In the genomic region with DNA sequence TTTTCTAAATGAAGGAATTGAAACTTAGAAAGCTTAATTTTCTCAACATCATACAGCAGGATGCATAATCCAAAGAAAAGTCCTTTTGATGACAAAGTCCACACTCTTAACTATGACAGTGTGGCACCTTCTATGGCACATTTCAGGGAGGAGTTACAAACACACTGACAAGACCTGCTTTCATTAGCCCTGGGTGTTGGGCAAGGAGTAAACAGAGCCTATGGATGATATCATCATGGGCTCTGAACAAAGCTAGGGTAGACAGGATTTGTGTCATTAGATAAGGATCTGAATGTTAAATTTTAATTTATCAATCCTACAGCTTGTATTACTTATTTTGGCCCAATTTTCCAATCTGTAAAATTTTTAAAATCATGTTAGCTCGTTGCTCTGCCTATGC, we compare ENCODE assay signal across 27 cellular contexts.
A peak's percentile ranks its signal among the peaks of the same experiment; 100 is the strongest.
DNase-seq lines count a peak whose midpoint lies in the region; ATAC-seq and TF ChIP-seq lines count a peak whose summit lies in the region.
"Had no signal": no experiment of that assay in that cellular context is flagged by ENCODE, and none has a peak within 500 bp of the region (broad histone marks: within the 10 kb centered on the region; RNA-seq: fewer than 3 reads in every experiment).

No MANE protein-coding gene starts in this region.

- H3K4me2 ChIP-seq in SK-N-SH: no peak overlapping the region

- 0 out of 4 replicates have a peak, but pooled peaks cover 0 to 4% of the 10 kb centered on the region in 2 experiments for H3K4me1 ChIP-seq in SK-N-SH (ENCODE audit: control insufficient read depth in 1 of 2, insufficient read depth in 2 of 2, low read depth in 1 of 2, low read length in 1 of 2)
- H3K4me1 ChIP-seq: spleen, suprapubic skin had no signal

- H4K20me1 ChIP-seq in SK-N-SH (ENCODE audit: insufficient read depth): no peaks in the 10 kb centered on the region

- no peaks in the 10 kb centered on the region for H3K9me2 ChIP-seq in SK-N-SH

- no peaks in the 10 kb centered on the region for H3K36me3 ChIP-seq in SK-N-SH (replicated peaks in 1 of 2; ENCODE audit: control insufficient read depth in 1 of 2, insufficient read depth in 2 of 2, low read length in 1 of 2)
- H3K36me3 ChIP-seq: cardiac muscle cell, spleen, suprapubic skin had no signal

- POLR2A ChIA-PET in SK-N-SH (lab: Yijun Ruan, JAX): no interaction called here

- 28% methylated on average over 1 of the region's 1 CpG for WGBS in SK-N-SH (ENCODE audit: low lambda C conversion rate)

- TF ChIP-seq RAD21 in SK-N-SH (IDR thresholded peaks at IDR 0.05; ENCODE audit: low read length): no peak

- CTCF ChIA-PET in SK-N-SH (lab: Yijun Ruan, JAX): interaction anchor here (1.0 kb wide), 1 partner anchor 322 kb away, joined by 3 read pairs; no protein-coding TSS in a partner anchor

- H3K27me3 ChIP-seq in SK-N-SH (ENCODE audit: insufficient read depth): no peaks in the 10 kb centered on the region
- H3K27me3 ChIP-seq: cardiac muscle cell, spleen, suprapubic skin had no signal

- no peaks in the 10 kb centered on the region for H3K79me2 ChIP-seq in SK-N-SH (ENCODE audit: insufficient read depth)

- peak overlapping the region; percentile 88; the same call in 1 of the 2 replicates for H2AFZ ChIP-seq in SK-N-SH (ENCODE audit: low read depth)

- peak overlapping the region in 1 of 2 experiments; percentile 45; a peak in 1 of 4 replicates for H3K27ac ChIP-seq in SK-N-SH (ENCODE audit: low read depth in 2 of 2, low read length in 1 of 2)
- H3K27ac ChIP-seq in epithelial cell of prostate: peak overlapping the region; percentile 70
- H3K27ac ChIP-seq: cardiac muscle cell, coronary artery, spleen, suprapubic skin had no signal

- peak overlapping the region; percentile 17; the same call in 1 of the 2 replicates for H3K9ac ChIP-seq in SK-N-SH

- no peak for TF ChIP-seq EP300 in SK-N-SH (IDR thresholded peaks at IDR 0.05; ENCODE audit: borderline replicate concordance in 1 of 2, low read depth in 1 of 2, low read length in 1 of 2)

- no peaks in the 10 kb centered on the region for H3K9me3 ChIP-seq in SK-N-SH
- H3K9me3 ChIP-seq: spleen, suprapubic skin had no signal

- ATAC-seq in SK-N-SH treated with all-trans-retinoic acid at 6 μM for 48 hours: no peak
- ATAC-seq in GM18520 (IDR thresholded peaks at IDR 0.05; ENCODE audit: unreplicated experiment): no peak
- ATAC-seq: K562; stimulated activated memory B cell treated with anti-CD40 and anti-IgM and Interleukin-4, amounts not matched to agents 10 μg/mL and 1 μg/mL and 100 μg/mL, for 72 hours had no signal

- no peak for TF ChIP-seq POLR2A in NB4 (IDR thresholded peaks at IDR 0.05; ENCODE audit: extremely low read depth, insufficient read length)

- DNase-seq in SK-N-SH (no peak), NB4 (ENCODE audit: low read depth) (peak; percentile 17), epithelial cell of prostate (ENCODE audit: low read depth, low spot score) (peak; percentile 63), renal cortical epithelial cell (ENCODE audit: low read depth) (peak; percentile 3), T1000 (lab: John Stamatoyannopoulos, UW) (no peak), NCI-H345 treated with DMSO at 0.1 percent for 48 hours (lab: John Stamatoyannopoulos, UW; ENCODE audit: unreplicated experiment) (no peak)
- DNase-seq: 8988T; activated CD4-positive, alpha-beta T cell treated with anti-CD3 and anti-CD28 coated beads for 4 hours; activated T-cell treated with anti-CD3 and anti-CD28 coated beads, Interleukin-2, amount 50 U/mL, for 24 hours; DND-41; endodermal cell; mesendoderm; naive B cell; NCI-H1048; NCI-H187; NCI-H526 treated with DMSO at 0.1 percent for 48 hours; occipital lobe; retina; spleen; stimulated activated CD4-positive, alpha-beta T cell treated with anti-CD3 and anti-CD28 coated beads, Interleukin-4, amount 100 ng/mL, for 1 hour had no signal

- no peaks in the 10 kb centered on the region for H3F3A ChIP-seq in SK-N-SH (replicated peaks; ENCODE audit: insufficient read depth)

- H3K4me3 ChIP-seq in SK-N-SH (ENCODE audit: low read depth in 2 of 2, low read length in 1 of 2) (no peak overlapping the region), NB4 (ENCODE audit: low read depth, low read length) (no peak overlapping the region)
- H3K4me3 ChIP-seq: cardiac muscle cell, coronary artery, K562, spleen, suprapubic skin had no signal

- no peak for TF ChIP-seq CTCF in SK-N-SH (IDR thresholded peaks at IDR 0.05)
- no peak for TF ChIP-seq CTCF in NB4 (IDR thresholded peaks at IDR 0.05; ENCODE audit: low read depth, low read length)

TF ChIP-seq in SK-N-SH, 30 proteins besides CTCF, POLR2A, EP300 and RAD21:
- no peak for TF ChIP-seq NFIC (IDR thresholded peaks at IDR 0.05; ENCODE audit: borderline replicate concordance)
- no peak for TF ChIP-seq RFX5 (IDR thresholded peaks at IDR 0.05; ENCODE audit: low read length)
- TF ChIP-seq, protein P1, sequence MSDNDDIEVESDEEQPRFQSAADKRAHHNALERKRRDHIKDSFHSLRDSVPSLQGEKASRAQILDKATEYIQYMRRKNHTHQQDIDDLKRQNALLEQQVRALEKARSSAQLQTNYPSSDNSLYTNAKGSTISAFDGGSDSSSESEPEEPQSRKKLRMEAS (IDR thresholded peaks at IDR 0.05; ENCODE audit: low read depth): no peak
- TF ChIP-seq SMC3 (IDR thresholded peaks at IDR 0.05; ENCODE audit: low read depth, low read length): no peak
- no peak for TF ChIP-seq JUND (IDR thresholded peaks at IDR 0.05)
- TF ChIP-seq NRF1 (IDR thresholded peaks at IDR 0.05; ENCODE audit: low read depth, low read length): no peak
- TF ChIP-seq, protein P2, sequence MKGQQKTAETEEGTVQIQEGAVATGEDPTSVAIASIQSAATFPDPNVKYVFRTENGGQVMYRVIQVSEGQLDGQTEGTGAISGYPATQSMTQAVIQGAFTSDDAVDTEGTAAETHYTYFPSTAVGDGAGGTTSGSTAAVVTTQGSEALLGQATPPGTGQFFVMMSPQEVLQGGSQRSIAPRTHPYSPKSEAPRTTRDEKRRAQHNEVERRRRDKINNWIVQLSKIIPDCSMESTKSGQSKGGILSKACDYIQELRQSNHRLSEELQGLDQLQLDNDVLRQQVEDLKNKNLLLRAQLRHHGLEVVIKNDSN (IDR thresholded peaks at IDR 0.05; ENCODE audit: borderline replicate concordance, low read depth): no peak
- TF ChIP-seq FOSL2 (IDR thresholded peaks at IDR 0.05; ENCODE audit: borderline replicate concordance, low read depth): no peak
- TF ChIP-seq MEF2A (IDR thresholded peaks at IDR 0.05; ENCODE audit: borderline replicate concordance, low read depth): no peak
- no peak for TF ChIP-seq TEAD4 (IDR thresholded peaks at IDR 0.05; ENCODE audit: borderline replicate concordance, insufficient read depth)
- TF ChIP-seq SIN3A (IDR thresholded peaks at IDR 0.05; ENCODE audit: borderline replicate concordance, low read depth, low read length): no peak
- TF ChIP-seq MXI1 (IDR thresholded peaks at IDR 0.05; ENCODE audit: low read depth, low read length): no peak

TF ChIP-seq in SK-N-SH treated with all-trans-retinoic acid at 6 μM for 48 hours, 23 proteins besides CTCF, POLR2A, EP300 and RAD21:
- no peak for TF ChIP-seq ZNF70 (CRISPR knock-in tag; IDR thresholded peaks at IDR 0.05)
- no peak for TF ChIP-seq TOX (CRISPR knock-in tag; IDR thresholded peaks at IDR 0.05; ENCODE audit: borderline replicate concordance)
- TF ChIP-seq, protein P3, sequence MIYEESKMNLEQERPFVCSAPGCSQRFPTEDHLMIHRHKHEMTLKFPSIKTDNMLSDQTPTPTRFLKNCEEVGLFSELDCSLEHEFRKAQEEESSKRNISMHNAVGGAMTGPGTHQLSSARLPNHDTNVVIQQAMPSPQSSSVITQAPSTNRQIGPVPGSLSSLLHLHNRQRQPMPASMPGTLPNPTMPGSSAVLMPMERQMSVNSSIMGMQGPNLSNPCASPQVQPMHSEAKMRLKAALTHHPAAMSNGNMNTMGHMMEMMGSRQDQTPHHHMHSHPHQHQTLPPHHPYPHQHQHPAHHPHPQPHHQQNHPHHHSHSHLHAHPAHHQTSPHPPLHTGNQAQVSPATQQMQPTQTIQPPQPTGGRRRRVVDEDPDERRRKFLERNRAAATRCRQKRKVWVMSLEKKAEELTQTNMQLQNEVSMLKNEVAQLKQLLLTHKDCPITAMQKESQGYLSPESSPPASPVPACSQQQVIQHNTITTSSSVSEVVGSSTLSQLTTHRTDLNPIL (CRISPR knock-in tag; IDR thresholded peaks at IDR 0.05; ENCODE audit: low read depth): no peak
- TF ChIP-seq BACH2 (CRISPR knock-in tag; IDR thresholded peaks at IDR 0.05; ENCODE audit: borderline replicate concordance): no peak
- TF ChIP-seq ZNF8 (CRISPR knock-in tag; IDR thresholded peaks at IDR 0.05): no peak
- no peak for TF ChIP-seq ZFP3 (CRISPR knock-in tag; IDR thresholded peaks at IDR 0.05)
- no peak for TF ChIP-seq TCF4 (CRISPR knock-in tag; IDR thresholded peaks at IDR 0.05; ENCODE audit: borderline replicate concordance)
- TF ChIP-seq ZNF565 (CRISPR knock-in tag; conservative IDR thresholded peaks at IDR 0.05; ENCODE audit: low read depth): no peak
- no peak for TF ChIP-seq ESRRG (CRISPR knock-in tag; IDR thresholded peaks at IDR 0.05)
- TF ChIP-seq CSDC2 (CRISPR knock-in tag; IDR thresholded peaks at IDR 0.05): no peak
- no peak for TF ChIP-seq OSR1 (CRISPR knock-in tag; IDR thresholded peaks at IDR 0.05)
- TF ChIP-seq, protein P4, sequence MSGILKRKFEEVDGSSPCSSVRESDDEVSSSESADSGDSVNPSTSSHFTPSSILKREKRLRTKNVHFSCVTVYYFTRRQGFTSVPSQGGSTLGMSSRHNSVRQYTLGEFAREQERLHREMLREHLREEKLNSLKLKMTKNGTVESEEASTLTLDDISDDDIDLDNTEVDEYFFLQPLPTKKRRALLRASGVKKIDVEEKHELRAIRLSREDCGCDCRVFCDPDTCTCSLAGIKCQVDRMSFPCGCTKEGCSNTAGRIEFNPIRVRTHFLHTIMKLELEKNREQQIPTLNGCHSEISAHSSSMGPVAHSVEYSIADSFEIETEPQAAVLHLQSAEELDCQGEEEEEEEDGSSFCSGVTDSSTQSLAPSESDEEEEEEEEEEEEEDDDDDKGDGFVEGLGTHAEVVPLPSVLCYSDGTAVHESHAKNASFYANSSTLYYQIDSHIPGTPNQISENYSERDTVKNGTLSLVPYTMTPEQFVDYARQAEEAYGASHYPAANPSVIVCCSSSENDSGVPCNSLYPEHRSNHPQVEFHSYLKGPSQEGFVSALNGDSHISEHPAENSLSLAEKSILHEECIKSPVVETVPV (CRISPR knock-in tag; IDR thresholded peaks at IDR 0.05): no peak
- no peak for TF ChIP-seq GLIS3 (CRISPR knock-in tag; IDR thresholded peaks at IDR 0.05)
- no peak for TF ChIP-seq ZC3H10 (CRISPR knock-in tag; IDR thresholded peaks at IDR 0.05)
- TF ChIP-seq ISL1 (CRISPR knock-in tag; IDR thresholded peaks at IDR 0.05): no peak

Comparison
In these comparisons a context has a peak if more than half of its experiments do, and no peak if none do; other contexts are left out.
1. DNase-seq: peak in NB4 (single experiment), epithelial cell of prostate (single experiment) and renal cortical epithelial cell (single experiment); none in SK-N-SH (single experiment), T1000 (single experiment) and NCI-H345 treated with DMSO at 0.1 percent for 48 hours (single experiment).